Comparison of ENCODE assay signal across 21 cellular contexts in the genomic region with DNA sequence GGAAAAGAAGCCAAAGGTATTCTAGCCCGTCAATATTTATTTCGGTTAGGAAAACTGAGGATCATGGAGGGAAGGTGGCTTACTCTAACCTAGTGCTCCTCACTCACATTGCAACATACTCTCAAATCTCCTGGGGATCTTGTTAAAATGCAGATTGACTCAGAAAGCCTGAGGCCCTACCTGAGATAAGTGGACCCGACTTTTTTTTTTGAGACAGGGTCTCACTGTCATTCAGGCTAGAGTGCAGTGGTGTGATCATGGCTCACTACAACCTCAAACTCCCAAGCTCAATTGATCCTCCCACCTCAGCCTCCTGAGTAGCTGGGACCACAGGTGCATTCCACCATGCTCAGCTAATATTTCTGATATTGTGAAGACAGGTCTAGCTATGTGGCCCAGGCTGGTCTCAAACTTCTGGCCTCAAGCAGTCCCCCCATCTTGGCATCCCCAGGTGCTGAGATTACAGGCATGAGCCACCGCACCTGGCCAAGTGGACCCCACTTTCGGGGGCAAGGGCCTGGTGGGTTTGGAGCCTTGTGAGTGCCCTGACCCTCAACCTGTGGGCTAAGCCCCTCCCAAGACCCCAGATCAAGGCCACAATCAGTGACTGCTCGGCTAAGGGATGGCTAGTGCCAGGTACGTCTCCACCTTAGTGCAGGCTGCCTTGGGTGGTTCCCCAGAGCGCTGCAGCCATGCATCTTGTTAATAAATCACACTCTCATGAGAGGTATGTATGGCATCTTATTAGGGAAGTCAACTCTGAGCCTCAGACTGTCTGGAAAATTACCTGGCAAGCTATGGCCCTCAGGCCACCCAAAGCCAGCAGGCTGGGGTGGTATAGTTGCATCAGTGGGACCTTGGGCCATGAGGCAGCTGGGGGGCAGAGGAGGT. TPM values are rescaled to one million over a fixed set of nuclear protein-coding genes. Genes with fewer than 3 reads are reported as not detected.
DNase-seq lines count a peak whose midpoint lies in the region; ATAC-seq and TF ChIP-seq lines count a peak whose summit lies in the region.
"Had no signal": no experiment of that assay in that cellular context is flagged by ENCODE, and none has a peak within 500 bp of the region (broad histone marks: within the 10 kb centered on the region; RNA-seq: fewer than 3 reads in every experiment).

No MANE protein-coding gene starts in this region.

- no peak overlapping the region for H2AK5ac ChIP-seq in trophoblast cell (ENCODE audit: low read length)

- peak overlapping the region; percentile 3 for H3K14ac ChIP-seq in trophoblast cell (ENCODE audit: low read length)

- no peak overlapping the region for H3K18ac ChIP-seq in trophoblast cell (ENCODE audit: low read length)

- H3K4ac ChIP-seq in trophoblast cell (ENCODE audit: low read depth, low read length) = no peak overlapping the region

- H4K20me1 ChIP-seq in PC-3 (ENCODE audit: low read length) (no peaks in the 10 kb centered on the region), hepatocyte (ENCODE audit: insufficient read depth, poor library complexity, severe bottlenecking) (no peaks in the 10 kb centered on the region)

- CTCF ChIA-PET in Caco-2 (lab: Charles Lee) = interaction anchor here (0.6 to 2.3 kb wide), 5 partner anchors 98 to 170 kb away, joined by 3 to 9 read pairs (median 3); partner anchors contain the start of gene NCAPH
- CTCF ChIA-PET in PC-3 (lab: Charles Lee) = no interaction called here

- H3K9ac ChIP-seq in PC-3 (ENCODE audit: low read length) = peak overlapping the region; percentile 32; the same call in 1 of the 2 replicates
- no peak overlapping the region for H3K9ac ChIP-seq in trophoblast cell (ENCODE audit: low read length)

- H3K79me2 ChIP-seq in PC-3 (ENCODE audit: low read length) = no peaks in the 10 kb centered on the region
- no peaks in the 10 kb centered on the region for H3K79me2 ChIP-seq in hepatocyte
- H3K79me2 ChIP-seq in trophoblast cell (ENCODE audit: control insufficient read depth, insufficient read depth, low read length, poor library complexity) = no peaks in the 10 kb centered on the region

- intact Hi-C loops in Caco-2 (cut with micrococcal nuclease; ENCODE audit: unreplicated experiment) (loop anchor here (5.0 kb wide), 1 partner anchor 239 kb away; the partner anchor contains the start of genes CIAO1 and TMEM127), PC-3 (cut with micrococcal nuclease) (loop anchor here (5.0 kb wide), 2 partner anchors 39 to 164 kb away; no protein-coding TSS in a partner anchor)

- ATAC-seq in PC-3 (no peak), HG02678 (IDR thresholded peaks at IDR 0.05; ENCODE audit: unreplicated experiment) (no peak), esophagus mucosa (no peak)
- ATAC-seq: gastroesophageal sphincter, natural killer cell had no signal

- H3K4me1 Mint-ChIP-seq in Caco-2 (ENCODE audit: low read depth, unreplicated experiment) = peaks cover 27% of the 10 kb centered on the region

- H4K12ac ChIP-seq in trophoblast cell (ENCODE audit: low read depth, low read length) = no peak overlapping the region

- POLR2A ChIA-PET in Caco-2 (lab: Charles Lee) = no interaction called here
- POLR2A ChIA-PET in PC-3 (lab: Charles Lee; ENCODE audit: unreplicated experiment) = no interaction called here

- H3K27ac Mint-ChIP-seq in Caco-2 (ENCODE audit: unreplicated experiment) = peak overlapping the region; percentile 91
- H3K27ac Mint-ChIP-seq: natural killer cell had no signal

- H3K27ac ChIP-seq in PC-3 (ENCODE audit: low read length) = peak overlapping the region; percentile 66
- H3K27ac ChIP-seq in hepatocyte = peak overlapping the region; percentile 88
- H3K27ac ChIP-seq in trophoblast cell (ENCODE audit: low read depth, low read length) = peak overlapping the region; percentile 53
- H3K27ac ChIP-seq: gastroesophageal sphincter had no signal

- no peak overlapping the region for H3K23ac ChIP-seq in trophoblast cell (ENCODE audit: low read length)

- peaks cover 12% of the 10 kb centered on the region for H3K79me1 ChIP-seq in trophoblast cell (ENCODE audit: low read length)

- no peaks in the 10 kb centered on the region for H3K9me2 ChIP-seq in PC-3 (replicated peaks; ENCODE audit: low read length)
- H3K9me2 ChIP-seq in hepatocyte (replicated peaks; ENCODE audit: insufficient read depth) = no peaks in the 10 kb centered on the region

- peak overlapping the region; percentile 7 for H4K8ac ChIP-seq in trophoblast cell (ENCODE audit: low read depth, low read length)

- H3K4me1 ChIP-seq in Caco-2 = peaks cover 45% of the 10 kb centered on the region
- peaks cover 27% of the 10 kb centered on the region for H3K4me1 ChIP-seq in PC-3 (ENCODE audit: insufficient read depth, low read length)
- H3K4me1 ChIP-seq in hepatocyte (ENCODE audit: insufficient read depth) = peaks cover 18% of the 10 kb centered on the region
- H3K4me1 ChIP-seq in trophoblast cell (ENCODE audit: control insufficient read depth in 1 of 2, insufficient read depth in 2 of 2, low read length in 2 of 2) = peaks cover 42 to 44% of the 10 kb centered on the region in 2 experiments

- H3K27me3 ChIP-seq in Caco-2 (replicated peaks; ENCODE audit: control insufficient read depth, insufficient read depth, low read length) (no peaks in the 10 kb centered on the region), PC-3 (ENCODE audit: low read length) (no peaks in the 10 kb centered on the region), hepatocyte (no peaks in the 10 kb centered on the region), trophoblast cell (ENCODE audit: insufficient read depth, low read length) (no peaks in the 10 kb centered on the region)

- H3F3A ChIP-seq in PC-3 (ENCODE audit: low read length, unreplicated experiment) = peaks cover 6% of the 10 kb centered on the region

- H3K9me3 ChIP-seq in Caco-2 (no peaks in the 10 kb centered on the region), PC-3 (ENCODE audit: low read length) (no peaks in the 10 kb centered on the region), hepatocyte (ENCODE audit: low read depth) (no peaks in the 10 kb centered on the region), trophoblast cell (ENCODE audit: insufficient read depth, low read depth, low read length) (no peaks in the 10 kb centered on the region)
- H3K9me3 ChIP-seq: gastroesophageal sphincter had no signal

- BruUV-seq in Caco-2 (replicated peaks; lab: Mats Ljungman, UMichigan) = no TSS peak
- BruUV-seq in PC-3 (replicated peaks; lab: Mats Ljungman, UMichigan) = no TSS peak

- H2BK120ac ChIP-seq in trophoblast cell (ENCODE audit: insufficient read depth, low read length, poor library complexity) = peak overlapping the region; percentile 8

- WGBS in hepatocyte (ENCODE audit: low lambda C conversion rate, missing lambda C conversion rate) = 85% methylated on average over 8 of the region's 8 CpGs
- no CpG with 5 or more reads among the region's 8 CpGs for WGBS in trophoblast cell (ENCODE audit: extremely low coverage, insufficient coverage, insufficient read length)

- H3K4me3 ChIP-seq in Caco-2 (ENCODE audit: low read depth, low read length) = no peak overlapping the region
- H3K4me3 ChIP-seq in PC-3 (ENCODE audit: low read length) = no peak overlapping the region
- H3K4me3 ChIP-seq in hepatocyte = no peak overlapping the region
- H3K4me3 ChIP-seq in trophoblast cell (ENCODE audit: low read depth, low read length) = no peak overlapping the region
- H3K4me3 ChIP-seq: gastroesophageal sphincter had no signal

- H3K4me3 Mint-ChIP-seq in Caco-2 (ENCODE audit: unreplicated experiment) = no peak overlapping the region
- H3K4me3 Mint-ChIP-seq: natural killer cell had no signal

- DNase-seq in Caco-2 = no peak
- DNase-seq in PC-3 = no peak
- DNase-seq in hepatocyte (ENCODE audit: low spot score) = no peak
- DNase-seq in trophoblast cell = peak; percentile 84 to 87
- DNase-seq in NCI-H524 (lab: John Stamatoyannopoulos, UW) = no peak
- DNase-seq: activated CD4-positive, CD25-positive, alpha-beta regulatory T cell treated with anti-CD3 and anti-CD28 coated beads, Interleukin-2, amount 50 U/mL, for 72 hours; activated gamma-delta T cell treated with Interleukin-2 at 50 U/mL for 16 hours; amygdala; caudate nucleus; erythroblast; mesendoderm; natural killer cell; NCI-H1092; NCI-H2081; NCI-H446 treated with DMSO at 0.1 percent for 48 hours; stimulated activated CD4-positive, alpha-beta T cell treated with anti-CD3 and anti-CD28 coated beads, Interleukin-2, amount 100 ng/mL, for 24 hours; stimulated activated naive CD4-positive, alpha-beta T cell treated with Interleukin-2 at 50 U/mL for 16 hours had no signal

- H3K36me3 Mint-ChIP-seq in Caco-2 (ENCODE audit: insufficient read depth, unreplicated experiment) = peaks cover 18% of the 10 kb centered on the region
- H3K36me3 Mint-ChIP-seq: natural killer cell had no signal

- H4K91ac ChIP-seq in trophoblast cell (ENCODE audit: low read depth, low read length) = peak overlapping the region; percentile 58

- H3K9me3 Mint-ChIP-seq in Caco-2 (ENCODE audit: unreplicated experiment) = no peaks in the 10 kb centered on the region
- H3K9me3 Mint-ChIP-seq: natural killer cell had no signal

- TF ChIP-seq CTCF in Caco-2 (IDR thresholded peaks at IDR 0.05; ENCODE audit: insufficient read depth in 1 of 2, low read depth in 1 of 2, low read length in 1 of 2, severe bottlenecking in 1 of 2, unreplicated experiment in 1 of 2) (no peak), PC-3 (conservative IDR thresholded peaks at IDR 0.05; ENCODE audit: low read depth, low read length) (no peak), hepatocyte (IDR thresholded peaks at IDR 0.05; ENCODE audit: poor library complexity) (no peak)

- peak overlapping the region; percentile 18; the same call in 1 of the 2 replicates for H2AFZ ChIP-seq in PC-3 (ENCODE audit: low read length)
- no peak overlapping the region for H2AFZ ChIP-seq in hepatocyte
- no peak overlapping the region for H2AFZ ChIP-seq in trophoblast cell (ENCODE audit: insufficient read depth, low read length, poor library complexity)

- H3K27me3 Mint-ChIP-seq in Caco-2 (ENCODE audit: insufficient read depth, unreplicated experiment) = peaks cover 3% of the 10 kb centered on the region

- H3K36me3 ChIP-seq in Caco-2 (ENCODE audit: control insufficient read depth, insufficient read depth, low read length) = no peaks in the 10 kb centered on the region
- H3K36me3 ChIP-seq in PC-3 (ENCODE audit: low read depth, low read length) = no peaks in the 10 kb centered on the region
- H3K36me3 ChIP-seq in hepatocyte (replicated peaks; ENCODE audit: insufficient read depth, low read depth) = no peaks in the 10 kb centered on the region
- no peaks in the 10 kb centered on the region for H3K36me3 ChIP-seq in trophoblast cell (ENCODE audit: control insufficient read depth in 1 of 2, insufficient read depth in 2 of 2, low read length in 2 of 2)
- H3K36me3 ChIP-seq: gastroesophageal sphincter had no signal

- H2BK5ac ChIP-seq in trophoblast cell (ENCODE audit: low read depth, low read length, poor library complexity) = no peak overlapping the region

- H3K4me2 ChIP-seq in PC-3 (ENCODE audit: low read length) (peak overlapping the region; percentile 59), hepatocyte (no peak overlapping the region), trophoblast cell (ENCODE audit: low read length) (peak overlapping the region; percentile 10)

- peak overlapping the region; percentile 2 for H2BK12ac ChIP-seq in trophoblast cell (ENCODE audit: low read length)

RNA-seq across cellular contexts. Expression of gene NEURL3, which starts 1.1 kb away (rescaled TPM):
- total RNA-seq in Caco-2 (2022) = 3.1 and 4.2 TPM in 2 replicates
- total RNA-seq in PC-3 (2014; rRNA removed) = 0.18 and 0.40 TPM in 2 replicates
- 6.2 and 8.1 TPM in 2 replicates for total RNA-seq in hepatocyte
- 1.8 and 10.5 TPM in 2 replicates for polyA plus RNA-seq in hepatocyte
- 0.47 and 0.51 TPM in 2 replicates for polyA plus RNA-seq in trophoblast cell (2013)
- total RNA-seq in esophagus mucosa = not detected
- total RNA-seq: gastroesophageal sphincter, natural killer cell, skeletal muscle tissue had no signal

RNA-seq across cellular contexts. Expression of gene ARID5A, which starts 30.3 kb away (rescaled TPM):
- total RNA-seq in Caco-2 (2022) = 3.0 and 3.3 TPM in 2 replicates
- total RNA-seq in PC-3 (2014; rRNA removed) = 6.1 and 8.2 TPM in 2 replicates
- total RNA-seq in hepatocyte = 4.9 and 6.9 TPM in 2 replicates
- 11.9 and 13.3 TPM in 2 replicates for polyA plus RNA-seq in hepatocyte
- polyA plus RNA-seq in trophoblast cell (2013) = 1.3 and 1.4 TPM in 2 replicates
- 3.0 TPM for total RNA-seq in esophagus mucosa

Comparison
In these comparisons a context has a peak if more than half of its experiments do, and no peak if none do; other contexts are left out.
1. DNase-seq: peak in trophoblast cell (2 of 2); none in Caco-2 (0 of 2), PC-3 (single experiment), hepatocyte (single experiment) and NCI-H524 (0 of 2).
2. Peak in every context shown above with its lines, with median percentiles within 50 percentile points of each other: H3K27ac ChIP-seq.